ENCODE assay signal across 11 cellular contexts in genomic region chr16:56985962-56986360, GRCh38. TPM values are rescaled to one million over a fixed set of nuclear protein-coding genes. Genes with fewer than 3 reads are reported as not detected.
DNase-seq lines count a peak whose midpoint lies in the region; ATAC-seq and TF ChIP-seq lines count a peak whose summit lies in the region.
"Had no signal": no experiment of that assay in that cellular context is flagged by ENCODE, and none has a peak within 500 bp of the region (broad histone marks: within the 10 kb centered on the region; RNA-seq: fewer than 3 reads in every experiment).

No MANE protein-coding gene starts in this region.

- H2AFZ ChIP-seq in SK-N-SH (ENCODE audit: low read depth) (peak overlapping the region; percentile 96), PC-9 (0 out of 2 replicates have a peak overlapping the region, but pooled peaks have one; percentile 49), smooth muscle cell (ENCODE audit: low read depth) (peak overlapping the region; percentile 78)

- no TSS peak for BruUV-seq in PC-9 (replicated peaks; lab: Mats Ljungman, UMichigan)

- H3K9me2 ChIP-seq in SK-N-SH (no peaks in the 10 kb centered on the region), PC-9 (ENCODE audit: insufficient read depth) (no peaks in the 10 kb centered on the region)

- DNase-seq in SK-N-SH (no peak), PC-9 (no peak), coronary artery (ENCODE audit: low spot score) (no peak), smooth muscle cell (lab: John Stamatoyannopoulos, UW; ENCODE audit: unreplicated experiment) (no peak), HK-2 (ENCODE audit: unreplicated experiment) (no peak)
- DNase-seq: immature natural killer cell, NCI-H1092 treated with DMSO at 0.1 percent for 48 hours had no signal

- H3K4me3 ChIP-seq in SK-N-SH (ENCODE audit: low read depth in 2 of 2, low read length in 1 of 2) = no peak overlapping the region
- H3K4me3 ChIP-seq in PC-9 = no peak overlapping the region
- no peak overlapping the region for H3K4me3 ChIP-seq in coronary artery
- H3K4me3 ChIP-seq in smooth muscle cell = no peak overlapping the region

- WGBS in SK-N-SH (ENCODE audit: low lambda C conversion rate) = 100% methylated on average over 1 of the region's 2 CpGs
- 100% methylated on average over 2 of the region's 2 CpGs for WGBS in smooth muscle cell (ENCODE audit: low lambda C conversion rate)

- H3F3A ChIP-seq in SK-N-SH (replicated peaks; ENCODE audit: insufficient read depth) (no peaks in the 10 kb centered on the region), PC-9 (ENCODE audit: insufficient read depth, low read depth) (peaks cover 36% of the 10 kb centered on the region; the same call in 1 of the 2 replicates), smooth muscle cell (ENCODE audit: low read depth) (no peaks in the 10 kb centered on the region)

- H3K27me3 ChIP-seq in SK-N-SH (ENCODE audit: insufficient read depth) = no peaks in the 10 kb centered on the region
- no peaks in the 10 kb centered on the region for H3K27me3 ChIP-seq in PC-9 (ENCODE audit: insufficient read depth, low read depth)
- peaks cover 5% of the 10 kb centered on the region for H3K27me3 ChIP-seq in smooth muscle cell (ENCODE audit: low read depth)

- CTCF ChIA-PET in SK-N-SH (lab: Yijun Ruan, JAX) (interaction anchor here (1.3 to 1.7 kb wide), 3 partner anchors 22 to 98 kb away, joined by 3 to 4 read pairs (median 4); no protein-coding TSS in a partner anchor), PC-9 (lab: Charles Lee) (no interaction called here)

- H3K4me1 ChIP-seq in SK-N-SH (ENCODE audit: control insufficient read depth in 1 of 2, insufficient read depth in 2 of 2, low read depth in 1 of 2, low read length in 1 of 2) (peaks cover 12 to 19% of the 10 kb centered on the region in 2 experiments; a peak in 2 of 4 replicates), PC-9 (replicated peaks; ENCODE audit: insufficient read depth) (peaks cover 42% of the 10 kb centered on the region), smooth muscle cell (ENCODE audit: low read depth) (peaks cover 7% of the 10 kb centered on the region)

- intact Hi-C loops in PC-9 (cut with micrococcal nuclease; ENCODE audit: unreplicated experiment) = loop anchor here (10.0 kb wide), 1 partner anchor 309 kb away; no protein-coding TSS in a partner anchor

- H3K4me2 ChIP-seq in SK-N-SH = no peak overlapping the region
- peak overlapping the region; percentile 61 for H3K4me2 ChIP-seq in PC-9
- no peak overlapping the region for H3K4me2 ChIP-seq in smooth muscle cell

- H4K20me1 ChIP-seq in SK-N-SH (ENCODE audit: insufficient read depth) (no peaks in the 10 kb centered on the region), PC-9 (ENCODE audit: insufficient read depth) (no peaks in the 10 kb centered on the region), smooth muscle cell (ENCODE audit: low read depth) (no peaks in the 10 kb centered on the region)

- POLR2A ChIA-PET in SK-N-SH (lab: Yijun Ruan, JAX) (interaction anchor here (1.0 kb wide), 1 partner anchor 53 kb away, joined by 3 read pairs; no protein-coding TSS in a partner anchor), PC-9 (lab: Charles Lee; ENCODE audit: unreplicated experiment) (no interaction called here)

- H3K79me2 ChIP-seq in SK-N-SH (ENCODE audit: insufficient read depth) (no peaks in the 10 kb centered on the region), PC-9 (ENCODE audit: low read depth) (no peaks in the 10 kb centered on the region), smooth muscle cell (ENCODE audit: low read depth) (no peaks in the 10 kb centered on the region)

- no peaks in the 10 kb centered on the region for H3K36me3 ChIP-seq in SK-N-SH (replicated peaks in 1 of 2; ENCODE audit: control insufficient read depth in 1 of 2, insufficient read depth in 2 of 2, low read length in 1 of 2)
- no peaks in the 10 kb centered on the region for H3K36me3 ChIP-seq in PC-9 (ENCODE audit: low read depth)
- H3K36me3 ChIP-seq in smooth muscle cell (ENCODE audit: low read depth) = no peaks in the 10 kb centered on the region

- peak overlapping the region in 1 of 2 experiments; percentile 63; a peak in 2 of 4 replicates for H3K27ac ChIP-seq in SK-N-SH (ENCODE audit: low read depth in 2 of 2, low read length in 1 of 2)
- H3K27ac ChIP-seq in PC-9 = peak overlapping the region; percentile 81; the same call in 1 of the 2 replicates
- H3K27ac ChIP-seq in coronary artery = peak overlapping the region; percentile 58 to 66
- peak overlapping the region; percentile 32 for H3K27ac ChIP-seq in smooth muscle cell (ENCODE audit: low read depth)

- peak overlapping the region; percentile 68; the same call in 1 of the 2 replicates for H3K9ac ChIP-seq in SK-N-SH
- no peak overlapping the region for H3K9ac ChIP-seq in smooth muscle cell (ENCODE audit: low read depth)

- TF ChIP-seq CTCF in SK-N-SH (IDR thresholded peaks at IDR 0.05) (no peak), PC-9 (conservative IDR thresholded peaks at IDR 0.05) (no peak), coronary artery (IDR thresholded peaks at IDR 0.05) (no peak), smooth muscle cell (IDR thresholded peaks at IDR 0.05; ENCODE audit: borderline replicate concordance, insufficient read depth, poor library complexity, severe bottlenecking) (no peak)

- no peak for TF ChIP-seq EP300 in SK-N-SH (IDR thresholded peaks at IDR 0.05; ENCODE audit: borderline replicate concordance in 1 of 2, low read depth in 1 of 2, low read length in 1 of 2)

- H3K9me3 ChIP-seq in SK-N-SH = no peaks in the 10 kb centered on the region
- no peaks in the 10 kb centered on the region for H3K9me3 ChIP-seq in PC-9 (ENCODE audit: insufficient read depth, low read depth)
- H3K9me3 ChIP-seq in smooth muscle cell (replicated peaks; ENCODE audit: low read depth) = no peaks in the 10 kb centered on the region

- TF ChIP-seq RAD21 in SK-N-SH (IDR thresholded peaks at IDR 0.05; ENCODE audit: low read length) = no peak

- ATAC-seq in SK-N-SH treated with all-trans-retinoic acid at 6 μM for 48 hours (no peak), HG02852 (IDR thresholded peaks at IDR 0.05; ENCODE audit: unreplicated experiment) (no peak), HG03045 (IDR thresholded peaks at IDR 0.05; ENCODE audit: unreplicated experiment) (no peak)

TF ChIP-seq in SK-N-SH, 30 proteins besides CTCF, POLR2A, EP300 and RAD21 (continues in another document):
- TF ChIP-seq GABPA (IDR thresholded peaks at IDR 0.05; ENCODE audit: low read depth) (no peak), CHD2 (IDR thresholded peaks at IDR 0.05; ENCODE audit: low read length, partially characterized antibody) (no peak), YY1 (IDR thresholded peaks at IDR 0.05; ENCODE audit: low read depth) (no peak), TCF12 (IDR thresholded peaks at IDR 0.05) (no peak), RFX5 (IDR thresholded peaks at IDR 0.05; ENCODE audit: low read length) (no peak), GATA2 (CRISPR knock-in tag; IDR thresholded peaks at IDR 0.05) (no peak), IRF3 (IDR thresholded peaks at IDR 0.05; ENCODE audit: low read depth, low read length) (no peak), EZH2phosphoT487 (IDR thresholded peaks at IDR 0.05; ENCODE audit: borderline replicate concordance, low read depth) (no peak)

TF ChIP-seq in SK-N-SH treated with all-trans-retinoic acid at 6 μM for 48 hours, 23 proteins besides CTCF, POLR2A, EP300 and RAD21 (continues in another document):
- no peak for TF ChIP-seq TSHZ2 (CRISPR knock-in tag; IDR thresholded peaks at IDR 0.05)
- TF ChIP-seq ZNF70 (CRISPR knock-in tag; IDR thresholded peaks at IDR 0.05) = no peak
- TF ChIP-seq ESRRG (CRISPR knock-in tag; IDR thresholded peaks at IDR 0.05) = no peak

RNA-seq across cellular contexts. Expression of gene NLRC5, which starts 3.4 kb away (rescaled TPM):
- polyA plus RNA-seq in SK-N-SH (2012; rRNA removed) = 6.5 and 7.8 TPM in 2 replicates
- 2.3 and 2.9 TPM in 2 replicates for polyA plus RNA-seq in SK-N-SH (2012; cell fraction: cytosol; rRNA removed)
- polyA plus RNA-seq in SK-N-SH (2012; cell fraction: nucleus; rRNA removed) = 32.3 and 33.4 TPM in 2 replicates
- 21.9 and 29.7 TPM in 2 replicates for total RNA-seq in PC-9 (2021)
- total RNA-seq in smooth muscle cell = 3.5 and 21.4 TPM in 2 replicates
- polyA plus RNA-seq in smooth muscle cell = 4.2 and 5.8 TPM in 2 replicates

RNA-seq across cellular contexts. Expression of gene CETP, which starts 24.2 kb away (rescaled TPM):
- not detected in 2 replicates for polyA plus RNA-seq in SK-N-SH (2012; rRNA removed)
- polyA plus RNA-seq in SK-N-SH (2012; cell fraction: cytosol; rRNA removed) = 0.03 TPM in 1 of 2 replicates, not detected in the other
- polyA plus RNA-seq in SK-N-SH (2012; cell fraction: nucleus; rRNA removed) = 0.05 TPM in 1 of 2 replicates, not detected in the other
- total RNA-seq in PC-9 (2021) = not detected in 2 replicates
- total RNA-seq in smooth muscle cell = not detected in 2 replicates
- 0.22 TPM in 1 of 2 replicates, not detected in the other for polyA plus RNA-seq in smooth muscle cell
- total RNA-seq: epithelial cell of proximal tubule had no signal

RNA-seq across cellular contexts. Expression of gene HERPUD1, which starts 54.0 kb away (rescaled TPM):
- polyA plus RNA-seq in SK-N-SH (2012; rRNA removed) (46.3 and 71.1 TPM in 2 replicates), smooth muscle cell (222 and 253 TPM in 2 replicates)
- polyA plus RNA-seq in SK-N-SH (2012; cell fraction: cytosol; rRNA removed) = 49.4 and 54.4 TPM in 2 replicates
- polyA plus RNA-seq in SK-N-SH (2012; cell fraction: nucleus; rRNA removed) = 37.9 and 75.2 TPM in 2 replicates
- total RNA-seq in PC-9 (2021) (23.5 and 35.3 TPM in 2 replicates), smooth muscle cell (278 and 291 TPM in 2 replicates)
